1 cellular context compared by ENCODE assay signal in genomic region chr13:19633340-19634128, GRCh38.
TF ChIP-seq lines count a peak whose summit lies in the region.

MPHOSPH8 (plus strand) TSS chr13:19633659; CDS start chr13:19633749, 90 bp downstream.

TF ChIP-seq in GM12878, 131 proteins besides CTCF, POLR2A, EP300 and RAD21 (continued from another document and continues in another):
- TF ChIP-seq ZNF592 (IDR thresholded peaks at IDR 0.05), result no peak
- 0 out of 4 replicates have a peak, but pooled peaks of 1 of the 2 experiments have one; percentile 2 for TF ChIP-seq BHLHE40 (IDR thresholded peaks at IDR 0.05; ENCODE audit: borderline replicate concordance in 1 of 2, low read depth in 2 of 2, low read length in 1 of 2)
- TF ChIP-seq RELA (IDR thresholded peaks at IDR 0.05; ENCODE audit: borderline replicate concordance, partially characterized antibody), result peak; percentile 24
- no peak for TF ChIP-seq SREBF2 (IDR thresholded peaks at IDR 0.05; ENCODE audit: low read length)
- peak; percentile 70; the same call in 1 of the 2 replicates for TF ChIP-seq CREM (IDR thresholded peaks at IDR 0.05; ENCODE audit: low read depth)
- no peak for TF ChIP-seq RB1 (IDR thresholded peaks at IDR 0.05; ENCODE audit: borderline replicate concordance)
- no peak for TF ChIP-seq USF2 (IDR thresholded peaks at IDR 0.05; ENCODE audit: borderline replicate concordance, low read depth, low read length)
- TF ChIP-seq CBX5 (IDR thresholded peaks at IDR 0.05; ENCODE audit: low read depth), result no peak
- TF ChIP-seq ATF3 (IDR thresholded peaks at IDR 0.05; ENCODE audit: borderline replicate concordance, extremely low read depth, low read depth, low read length), result no peak
- TF ChIP-seq NBN (IDR thresholded peaks at IDR 0.05), result 0 out of 2 replicates have a peak, but pooled peaks have one; percentile 11
- TF ChIP-seq E4F1 (IDR thresholded peaks at IDR 0.05; ENCODE audit: borderline replicate concordance, partially characterized antibody), result peak; percentile 25
- peak; percentile 25; the same call in 1 of the 2 replicates for TF ChIP-seq MAX (IDR thresholded peaks at IDR 0.05; ENCODE audit: low read depth, low read length)
- TF ChIP-seq ZBTB11 (CRISPR knock-in tag; IDR thresholded peaks at IDR 0.05), result no peak
- TF ChIP-seq PKNOX1 (IDR thresholded peaks at IDR 0.05), result peak; percentile 98
- TF ChIP-seq ZNF687 (IDR thresholded peaks at IDR 0.05), result no peak
- TF ChIP-seq TCF3 (IDR thresholded peaks at IDR 0.05; ENCODE audit: borderline replicate concordance, insufficient read depth, low read depth, low read length), result no peak
- TF ChIP-seq ZBTB4 (CRISPR knock-in tag; IDR thresholded peaks at IDR 0.05), result no peak
- TF ChIP-seq FOXK2 (IDR thresholded peaks at IDR 0.05), result no peak
- peak in 1 of 2 experiments; percentile 26; a peak in 1 of 3 replicates for TF ChIP-seq EGR1 (IDR thresholded peaks at IDR 0.05; ENCODE audit: borderline replicate concordance in 1 of 2, low read depth in 2 of 2, low read length in 2 of 2)
- peak; percentile 76 for TF ChIP-seq FOS (IDR thresholded peaks at IDR 0.05; ENCODE audit: borderline replicate concordance, extremely low read depth, insufficient read length)
- TF ChIP-seq SPI1 (IDR thresholded peaks at IDR 0.05; ENCODE audit: borderline replicate concordance, insufficient read depth, low read depth, low read length), result no peak
- no peak for TF ChIP-seq SMAD5 (IDR thresholded peaks at IDR 0.05; ENCODE audit: low read depth)
- TF ChIP-seq NFXL1 (IDR thresholded peaks at IDR 0.05; ENCODE audit: borderline replicate concordance), result no peak
- no peak for TF ChIP-seq SRF (IDR thresholded peaks at IDR 0.05; ENCODE audit: low read depth in 2 of 2, low read length in 2 of 2)
- no peak for TF ChIP-seq SKIL (IDR thresholded peaks at IDR 0.05; ENCODE audit: low read depth, poor library complexity, severe bottlenecking)
